Comparison of ENCODE assay signal across 17 cellular contexts in the genomic region with DNA sequence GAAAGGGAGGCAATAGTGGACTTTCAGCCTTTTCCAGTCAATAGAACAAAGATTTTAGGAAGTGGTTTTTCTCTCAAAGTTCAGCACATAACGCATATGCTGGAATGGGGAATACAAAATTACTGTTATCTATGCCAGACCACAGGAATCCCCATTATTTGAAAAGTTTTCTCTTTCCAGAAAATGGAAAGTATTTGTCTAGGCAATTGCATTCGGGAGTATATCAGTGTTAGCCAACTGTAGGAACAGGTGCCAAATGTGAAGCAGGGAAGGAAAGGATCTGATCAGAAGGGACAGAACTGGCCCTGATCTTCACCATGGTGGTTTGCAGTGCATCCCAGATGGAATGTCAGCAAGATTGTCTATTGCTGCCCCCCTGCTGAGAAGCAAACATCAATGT.
A peak's percentile ranks its signal among the peaks of the same experiment; 100 is the strongest.
DNase-seq lines count a peak whose midpoint lies in the region; ATAC-seq and TF ChIP-seq lines count a peak whose summit lies in the region.
"Had no signal": no experiment of that assay in that cellular context is flagged by ENCODE, and none has a peak within 500 bp of the region (broad histone marks: within the 10 kb centered on the region; RNA-seq: fewer than 3 reads in every experiment).

No MANE protein-coding gene starts in this region.

- DNase-seq in A172 (ENCODE audit: low spot score) = peak; percentile 6
- peak; percentile 19 for DNase-seq in LHCN-M2 (ENCODE audit: low read depth)
- peak; percentile 49 to 77 for DNase-seq in cardiac fibroblast (ENCODE audit: low read depth in 2 of 2)
- DNase-seq in left lung = no peak
- no peak for DNase-seq in PC-3
- no peak for DNase-seq in activated T-cell treated with anti-CD3 and anti-CD28 coated beads, Interleukin-2, amount 50 U/mL, for 72 hours
- no peak for DNase-seq in activated gamma-delta T cell treated with Interleukin-2 at 50 U/mL for 16 hours
- no peak for DNase-seq in HAP-1 (ENCODE audit: low spot score in 2 of 2)
- DNase-seq: 8988T, DMS 273 treated with DMSO at 0.1 percent for 48 hours, GOT3, NCI-H1092, NCI-H146, NCI-H2081, NCI-H524 treated with DMSO at 0.1 percent for 48 hours, SHP77 had no signal

- no peaks in the 10 kb centered on the region for H3K79me2 ChIP-seq in PC-3 (ENCODE audit: low read length)

- H3K9me2 ChIP-seq in PC-3 (replicated peaks; ENCODE audit: low read length) = no peaks in the 10 kb centered on the region

- TF ChIP-seq CTCF in cardiac fibroblast (IDR thresholded peaks at IDR 0.05; ENCODE audit: low read depth, low read length) (no peak), left lung (IDR thresholded peaks at IDR 0.05) (no peak), PC-3 (conservative IDR thresholded peaks at IDR 0.05; ENCODE audit: low read depth, low read length) (no peak)

- no peak overlapping the region for H3K4me3 Mint-ChIP-seq in activated T-cell treated with anti-CD3 and anti-CD28 coated beads, Interleukin-2, amount 50 U/mL, for 72 hours
- H3K4me3 Mint-ChIP-seq: CD14-positive monocyte had no signal

- H3K27me3 ChIP-seq in left lung (no peaks in the 10 kb centered on the region), PC-3 (ENCODE audit: low read length) (no peaks in the 10 kb centered on the region), HAP-1 (ENCODE audit: low read depth) (no peaks in the 10 kb centered on the region)

- no peaks in the 10 kb centered on the region for H3F3A ChIP-seq in PC-3 (ENCODE audit: low read length, unreplicated experiment)

- peak; percentile 52 for ATAC-seq in left lung
- ATAC-seq in PC-3 = no peak
- no peak for ATAC-seq in activated T-cell treated with anti-CD3 and anti-CD28 coated beads, Interleukin-2, amount 50 U/mL, for 72 hours (replicated peaks in 1 of 2)

- no TSS peak for BruUV-seq in PC-3 (replicated peaks; lab: Mats Ljungman, UMichigan)

- no peak overlapping the region for H3K4me3 ChIP-seq in cardiac fibroblast (replicated peaks in 1 of 2; ENCODE audit: low read depth in 2 of 2, low read length in 2 of 2)
- H3K4me3 ChIP-seq in left lung = no peak overlapping the region
- H3K4me3 ChIP-seq in PC-3 (ENCODE audit: low read length) = no peak overlapping the region
- H3K4me3 ChIP-seq in HAP-1 = no peak overlapping the region

- H3K9me3 ChIP-seq in left lung (no peaks in the 10 kb centered on the region), PC-3 (ENCODE audit: low read length) (no peaks in the 10 kb centered on the region), HAP-1 (no peaks in the 10 kb centered on the region)

- H3K4me1 Mint-ChIP-seq in activated T-cell treated with anti-CD3 and anti-CD28 coated beads, Interleukin-2, amount 50 U/mL, for 72 hours (ENCODE audit: low read depth) = no peaks in the 10 kb centered on the region
- H3K4me1 Mint-ChIP-seq: CD14-positive monocyte had no signal

- H3K4me1 ChIP-seq in left lung (no peaks in the 10 kb centered on the region), PC-3 (ENCODE audit: insufficient read depth, low read length) (no peaks in the 10 kb centered on the region), HAP-1 (no peaks in the 10 kb centered on the region)

- H4K20me1 ChIP-seq in PC-3 (ENCODE audit: low read length) = no peaks in the 10 kb centered on the region

- H3K9ac ChIP-seq in PC-3 (ENCODE audit: low read length) = no peak overlapping the region

- CTCF ChIA-PET in PC-3 (lab: Charles Lee) = no interaction called here

- no peak overlapping the region for H3K27ac Mint-ChIP-seq in activated T-cell treated with anti-CD3 and anti-CD28 coated beads, Interleukin-2, amount 50 U/mL, for 72 hours
- H3K27ac Mint-ChIP-seq: CD14-positive monocyte had no signal

- H3K36me3 Mint-ChIP-seq in activated T-cell treated with anti-CD3 and anti-CD28 coated beads, Interleukin-2, amount 50 U/mL, for 72 hours (ENCODE audit: insufficient read depth in 2 of 2) = no peaks in the 10 kb centered on the region
- H3K36me3 Mint-ChIP-seq: CD14-positive monocyte had no signal

- H3K4me2 ChIP-seq in PC-3 (ENCODE audit: low read length) = no peak overlapping the region

- H3K9me3 Mint-ChIP-seq in activated T-cell treated with anti-CD3 and anti-CD28 coated beads, Interleukin-2, amount 50 U/mL, for 72 hours = no peaks in the 10 kb centered on the region

- no peaks in the 10 kb centered on the region for H3K36me3 ChIP-seq in left lung
- no peaks in the 10 kb centered on the region for H3K36me3 ChIP-seq in PC-3 (ENCODE audit: low read depth, low read length)
- H3K36me3 ChIP-seq in HAP-1 (replicated peaks) = no peaks in the 10 kb centered on the region

- intact Hi-C loops in left lung (cut with DNase I) = no loop called here
- intact Hi-C loops in PC-3 (cut with micrococcal nuclease) = no loop called here

- no peaks in the 10 kb centered on the region for H3K27me3 Mint-ChIP-seq in activated T-cell treated with anti-CD3 and anti-CD28 coated beads, Interleukin-2, amount 50 U/mL, for 72 hours (ENCODE audit: low read depth)

- POLR2A ChIA-PET in PC-3 (lab: Charles Lee; ENCODE audit: unreplicated experiment) = no interaction called here

- H2AFZ ChIP-seq in PC-3 (ENCODE audit: low read length) = no peak overlapping the region

- in situ Hi-C loops in HAP-1 (cut with MboI; ENCODE audit: low sequenced_read_pairs) = no loop called here

- no peak overlapping the region for H3K27ac ChIP-seq in left lung
- no peak overlapping the region for H3K27ac ChIP-seq in PC-3 (ENCODE audit: low read length)

Comparison
In these comparisons a context has a peak if more than half of its experiments do, and no peak if none do; other contexts are left out.
1. DNase-seq: peak in A172 (single experiment), LHCN-M2 (single experiment) and cardiac fibroblast (2 of 2); none in left lung (0 of 2), PC-3 (single experiment), activated T-cell treated with anti-CD3 and anti-CD28 coated beads, Interleukin-2, amount 50 U/mL, for 72 hours (0 of 2), activated gamma-delta T cell treated with Interleukin-2 at 50 U/mL for 16 hours (single experiment) and HAP-1 (0 of 2).